In genomic region chr6:169473663-169474062, GRCh38 we compare ENCODE assay signal across 17 cellular contexts.
A peak's percentile ranks its signal among the peaks of the same experiment; 100 is the strongest.
DNase-seq lines count a peak whose midpoint lies in the region; ATAC-seq, FAIRE-seq and TF ChIP-seq lines count a peak whose summit lies in the region.
"Had no signal": no experiment of that assay in that cellular context is flagged by ENCODE, and none has a peak within 500 bp of the region (broad histone marks: within the 10 kb centered on the region; RNA-seq: fewer than 3 reads in every experiment).

No MANE protein-coding gene starts in this region.

- peak overlapping the region; percentile 82 to 84 for H3K27ac ChIP-seq in liver (ENCODE audit: low read depth in 1 of 2, low read length in 2 of 2)
- H3K27ac ChIP-seq in HepG2 (ENCODE audit: extremely low read length, insufficient read depth, low read length), result no peak overlapping the region
- no peak overlapping the region for H3K27ac ChIP-seq in dorsolateral prefrontal cortex
- H3K27ac ChIP-seq: A549, brain microvascular endothelial cell, foreskin keratinocyte, testis had no signal

- H3K36me3 ChIP-seq in liver (ENCODE audit: control insufficient read depth in 4 of 4, insufficient read depth in 3 of 4, low read depth in 1 of 4, low read length in 3 of 4) (no peaks in the 10 kb centered on the region), HepG2 (replicated peaks in 1 of 2; ENCODE audit: control insufficient read depth in 1 of 2, insufficient read depth in 2 of 2, low read length in 2 of 2) (no peaks in the 10 kb centered on the region)
- H3K36me3 ChIP-seq: brain microvascular endothelial cell had no signal

- peaks cover 0 to 6% (median 1%) of the 10 kb centered on the region in 4 donors for H3K9me3 ChIP-seq in liver (ENCODE audit: control insufficient read depth in 4 of 4, low read length in 3 of 4)
- peaks cover 38% of the 10 kb centered on the region for H3K9me3 ChIP-seq in HepG2 (ENCODE audit: low read length)
- H3K9me3 ChIP-seq: testis had no signal

- H3K9ac ChIP-seq in liver (ENCODE audit: low read depth in 1 of 2, low read length in 2 of 2) (peak overlapping the region in 1 of 2 donors; percentile 28), HepG2 (ENCODE audit: insufficient read depth, low read depth, low read length) (no peak overlapping the region)
- H3K9ac ChIP-seq: SK-N-SH had no signal

- H3K4me3 ChIP-seq in liver (ENCODE audit: low read depth in 1 of 3, low read length in 3 of 3) (peak overlapping the region in 2 of 3 donors; percentile 18 to 20), HepG2 (replicated peaks in 1 of 3; ENCODE audit: insufficient read depth in 1 of 3, low read depth in 2 of 3, low read length in 3 of 3) (no peak overlapping the region), dorsolateral prefrontal cortex (no peak overlapping the region)
- H3K4me3 ChIP-seq: A549, testis had no signal

- peak; percentile 39 to 44 for TF ChIP-seq RAD21 in liver (IDR thresholded peaks at IDR 0.05)
- TF ChIP-seq RAD21 in HepG2 (CRISPR knock-in tag; IDR thresholded peaks at IDR 0.05), result no peak

- in situ Hi-C loops in HepG2 (cut with HindIII; ENCODE audit: extremely low pct_ligation_motif_present, low pct_unique_long_range_greater_than_20kb), result no loop called here

- CTCF ChIA-PET in HepG2 (lab: Yijun Ruan, JAX; ENCODE audit: low intra/inter-chr PET ratio, low total read pairs), result no interaction called here

- ATAC-seq in HepG2, result no peak
- ATAC-seq in GM21825 (IDR thresholded peaks at IDR 0.05; ENCODE audit: unreplicated experiment), result peak; percentile 67
- ATAC-seq in HG03342 (IDR thresholded peaks at IDR 0.05; ENCODE audit: unreplicated experiment), result peak; percentile 92
- ATAC-seq: A549; effector memory CD8-positive, alpha-beta T cell; foreskin keratinocyte had no signal

- no peaks in the 10 kb centered on the region for H4K20me1 ChIP-seq in HepG2 (ENCODE audit: insufficient read depth, low read length)

- BruUV-seq in HepG2 (replicated peaks; lab: Mats Ljungman, UMichigan), result no TSS peak

- H3K27me3 ChIP-seq in liver (ENCODE audit: control insufficient read depth in 4 of 4, insufficient read depth in 4 of 4, low read length in 3 of 4) (no peaks in the 10 kb centered on the region), HepG2 (ENCODE audit: control insufficient read depth in 1 of 2, insufficient read depth in 2 of 2, low read length in 2 of 2) (no peaks in the 10 kb centered on the region), dorsolateral prefrontal cortex (no peaks in the 10 kb centered on the region)
- H3K27me3 ChIP-seq: brain microvascular endothelial cell, foreskin keratinocyte, testis had no signal

- no peaks in the 10 kb centered on the region for H3K79me2 ChIP-seq in HepG2 (ENCODE audit: insufficient read depth, low read length)

- intact Hi-C loops in HepG2 (cut with micrococcal nuclease; ENCODE audit: unreplicated experiment) (no loop called here), dorsolateral prefrontal cortex (cut with DNase I) (no loop called here)

- DNase-seq in HepG2 (ENCODE audit: low spot score), result no peak
- DNase-seq in NCI-H82 (lab: John Stamatoyannopoulos, UW), result no peak
- no peak for DNase-seq in NCI-H1105 (lab: John Stamatoyannopoulos, UW)
- DNase-seq in effector CD8-positive, alpha-beta T cell (lab: John Stamatoyannopoulos, UW), result no peak
- DNase-seq in dorsolateral prefrontal cortex, result no peak
- DNase-seq: activated naive CD4-positive, alpha-beta T cell treated with anti-CD3 and anti-CD28 coated beads for 36 hours; brain microvascular endothelial cell; effector memory CD8-positive, alpha-beta T cell; foreskin keratinocyte; nucleus accumbens; SK-N-SH; testis had no signal

- H2AFZ ChIP-seq in HepG2 (ENCODE audit: low read length), result no peak overlapping the region

- POLR2A ChIA-PET in HepG2 (lab: Yijun Ruan, JAX), result no interaction called here

- TF ChIP-seq CTCF in liver (IDR thresholded peaks at IDR 0.05; ENCODE audit: low read depth, low read length, missing input control) (no peak), HepG2 (CRISPR knock-in tag; IDR thresholded peaks at IDR 0.05) (no peak), dorsolateral prefrontal cortex (IDR thresholded peaks at IDR 0.05 in 54 of 56, conservative IDR thresholded peaks at IDR 0.05 in 2 of 56; ENCODE audit: low read depth in 1 of 56, partially characterized antibody in 56 of 56) (no peak)

- TF ChIP-seq POLR2A in HepG2 (IDR thresholded peaks at IDR 0.05; ENCODE audit: insufficient read depth in 1 of 2, low read depth in 2 of 2, low read length in 2 of 2), result no peak

- no peak overlapping the region for H3K4me2 ChIP-seq in HepG2 (ENCODE audit: low read depth, low read length)
- H3K4me2 ChIP-seq: A549, SK-N-SH had no signal

- no peak for FAIRE-seq in HepG2 (lab: Jason Lieb, UNC)
- FAIRE-seq: A549, HTR-8/SVneo had no signal

- 31% methylated on average over 1 of the region's 1 CpG for WGBS in liver
- WGBS in HepG2 (ENCODE audit: low lambda C conversion rate), result 85% methylated on average over 1 of the region's 1 CpG

- TF ChIP-seq EP300 in HepG2 (IDR thresholded peaks at IDR 0.05; ENCODE audit: low read depth in 2 of 2, low read length in 2 of 2) (no peak), HepG2 (CRISPR knock-in tag; IDR thresholded peaks at IDR 0.05; ENCODE audit: borderline replicate concordance) (no peak)

- H3K4me1 ChIP-seq in liver (ENCODE audit: control insufficient read depth in 4 of 4, insufficient read depth in 4 of 4, low read length in 3 of 4), result peaks cover 4 to 25% (median 10%) of the 10 kb centered on the region in 4 donors
- H3K4me1 ChIP-seq in HepG2 (ENCODE audit: insufficient read depth, low read length), result 0 out of 2 replicates have a peak, but pooled peaks cover 5% of the 10 kb centered on the region
- H3K4me1 ChIP-seq: A549, foreskin keratinocyte, testis had no signal

TF ChIP-seq in liver, 16 proteins besides CTCF, POLR2A, EP300 and RAD21 (continues in another document):
- TF ChIP-seq REST (IDR thresholded peaks at IDR 0.05) (peak; percentile 42), HNF4A (conservative IDR thresholded peaks at IDR 0.05) (peak; percentile 81 to 85), RXRA (IDR thresholded peaks at IDR 0.05) (peak; percentile 73 to 75), FOXA2 (IDR thresholded peaks at IDR 0.05) (peak; percentile 45), JUND (IDR thresholded peaks at IDR 0.05) (peak in 1 of 2 donors; percentile 54)

TF ChIP-seq in HepG2, 621 proteins besides CTCF, POLR2A, EP300 and RAD21:
- no peak for TF ChIP-seq ZSCAN25 (CRISPR knock-in tag; IDR thresholded peaks at IDR 0.05)
- no peak for TF ChIP-seq FOXA1 (IDR thresholded peaks at IDR 0.05)
- TF ChIP-seq FOXA1 (CRISPR knock-in tag; IDR thresholded peaks at IDR 0.05), result no peak
- no peak for TF ChIP-seq ATF7 (IDR thresholded peaks at IDR 0.05)
- TF ChIP-seq ATF7 (CRISPR knock-in tag; IDR thresholded peaks at IDR 0.05), result no peak
- no peak for TF ChIP-seq DDIT3 (CRISPR knock-in tag; IDR thresholded peaks at IDR 0.05)
- no peak for TF ChIP-seq RXRA (CRISPR knock-in tag; IDR thresholded peaks at IDR 0.05)
- TF ChIP-seq ATRX (CRISPR knock-in tag; IDR thresholded peaks at IDR 0.05; ENCODE audit: borderline replicate concordance), result no peak
- no peak for TF ChIP-seq SMAD9 (CRISPR knock-in tag; IDR thresholded peaks at IDR 0.05)
- no peak for TF ChIP-seq MIXL1 (CRISPR knock-in tag; IDR thresholded peaks at IDR 0.05)
- TF ChIP-seq ELK4 (CRISPR knock-in tag; IDR thresholded peaks at IDR 0.05; ENCODE audit: borderline replicate concordance), result no peak
- TF ChIP-seq ZNF7 (CRISPR knock-in tag; IDR thresholded peaks at IDR 0.05), result no peak

Comparison
In these comparisons a context has a peak if more than half of its experiments do, and no peak if none do; other contexts are left out.
1. H3K27ac ChIP-seq: peak in liver (2 of 2); none in HepG2 (single experiment) and dorsolateral prefrontal cortex (0 of 59).
2. H3K4me3 ChIP-seq: peak in liver (2 of 3); none in HepG2 (0 of 3) and dorsolateral prefrontal cortex (0 of 59).